1 cellular context compared by ENCODE assay signal in the genomic region with DNA sequence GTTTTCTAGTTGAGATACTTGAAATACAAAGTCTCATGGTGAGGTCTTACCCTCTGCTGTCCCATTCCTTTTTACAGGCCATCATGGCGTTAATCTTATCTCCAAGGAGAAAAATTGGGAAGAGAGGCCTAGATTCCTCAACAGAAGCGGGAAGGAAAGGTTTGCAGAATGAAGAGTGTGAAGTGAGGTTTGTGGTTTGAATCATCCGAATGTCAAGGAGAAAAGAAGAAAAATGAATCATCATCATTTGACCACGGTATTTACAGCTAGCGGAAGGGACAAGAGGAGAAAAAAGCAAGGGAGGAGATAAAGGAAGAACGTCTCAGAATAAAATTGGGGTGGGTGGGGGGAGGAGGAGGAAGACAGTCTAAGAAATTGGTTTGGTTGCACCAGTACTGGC.
TF ChIP-seq lines count a peak whose summit lies in the region.

No MANE protein-coding gene starts in this region.

TF ChIP-seq in HepG2, 621 proteins besides CTCF, POLR2A, EP300 and RAD21:
- TF ChIP-seq, protein P1, sequence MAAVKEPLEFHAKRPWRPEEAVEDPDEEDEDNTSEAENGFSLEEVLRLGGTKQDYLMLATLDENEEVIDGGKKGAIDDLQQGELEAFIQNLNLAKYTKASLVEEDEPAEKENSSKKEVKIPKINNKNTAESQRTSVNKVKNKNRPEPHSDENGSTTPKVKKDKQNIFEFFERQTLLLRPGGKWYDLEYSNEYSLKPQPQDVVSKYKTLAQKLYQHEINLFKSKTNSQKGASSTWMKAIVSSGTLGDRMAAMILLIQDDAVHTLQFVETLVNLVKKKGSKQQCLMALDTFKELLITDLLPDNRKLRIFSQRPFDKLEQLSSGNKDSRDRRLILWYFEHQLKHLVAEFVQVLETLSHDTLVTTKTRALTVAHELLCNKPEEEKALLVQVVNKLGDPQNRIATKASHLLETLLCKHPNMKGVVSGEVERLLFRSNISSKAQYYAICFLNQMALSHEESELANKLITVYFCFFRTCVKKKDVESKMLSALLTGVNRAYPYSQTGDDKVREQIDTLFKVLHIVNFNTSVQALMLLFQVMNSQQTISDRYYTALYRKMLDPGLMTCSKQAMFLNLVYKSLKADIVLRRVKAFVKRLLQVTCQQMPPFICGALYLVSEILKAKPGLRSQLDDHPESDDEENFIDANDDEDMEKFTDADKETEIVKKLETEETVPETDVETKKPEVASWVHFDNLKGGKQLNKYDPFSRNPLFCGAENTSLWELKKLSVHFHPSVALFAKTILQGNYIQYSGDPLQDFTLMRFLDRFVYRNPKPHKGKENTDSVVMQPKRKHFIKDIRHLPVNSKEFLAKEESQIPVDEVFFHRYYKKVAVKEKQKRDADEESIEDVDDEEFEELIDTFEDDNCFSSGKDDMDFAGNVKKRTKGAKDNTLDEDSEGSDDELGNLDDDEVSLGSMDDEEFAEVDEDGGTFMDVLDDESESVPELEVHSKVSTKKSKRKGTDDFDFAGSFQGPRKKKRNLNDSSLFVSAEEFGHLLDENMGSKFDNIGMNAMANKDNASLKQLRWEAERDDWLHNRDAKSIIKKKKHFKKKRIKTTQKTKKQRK (IDR thresholded peaks at IDR 0.05; ENCODE audit: low read length) = no peak
- TF ChIP-seq HOXA3 (CRISPR knock-in tag; IDR thresholded peaks at IDR 0.05) = no peak
- TF ChIP-seq, protein P2, sequence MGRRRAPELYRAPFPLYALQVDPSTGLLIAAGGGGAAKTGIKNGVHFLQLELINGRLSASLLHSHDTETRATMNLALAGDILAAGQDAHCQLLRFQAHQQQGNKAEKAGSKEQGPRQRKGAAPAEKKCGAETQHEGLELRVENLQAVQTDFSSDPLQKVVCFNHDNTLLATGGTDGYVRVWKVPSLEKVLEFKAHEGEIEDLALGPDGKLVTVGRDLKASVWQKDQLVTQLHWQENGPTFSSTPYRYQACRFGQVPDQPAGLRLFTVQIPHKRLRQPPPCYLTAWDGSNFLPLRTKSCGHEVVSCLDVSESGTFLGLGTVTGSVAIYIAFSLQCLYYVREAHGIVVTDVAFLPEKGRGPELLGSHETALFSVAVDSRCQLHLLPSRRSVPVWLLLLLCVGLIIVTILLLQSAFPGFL (CRISPR knock-in tag; IDR thresholded peaks at IDR 0.05) = no peak
- no peak for TF ChIP-seq SMARCE1 (IDR thresholded peaks at IDR 0.05; ENCODE audit: borderline replicate concordance)
- no peak for TF ChIP-seq RELA (CRISPR knock-in tag; IDR thresholded peaks at IDR 0.05)
- TF ChIP-seq, protein P3, sequence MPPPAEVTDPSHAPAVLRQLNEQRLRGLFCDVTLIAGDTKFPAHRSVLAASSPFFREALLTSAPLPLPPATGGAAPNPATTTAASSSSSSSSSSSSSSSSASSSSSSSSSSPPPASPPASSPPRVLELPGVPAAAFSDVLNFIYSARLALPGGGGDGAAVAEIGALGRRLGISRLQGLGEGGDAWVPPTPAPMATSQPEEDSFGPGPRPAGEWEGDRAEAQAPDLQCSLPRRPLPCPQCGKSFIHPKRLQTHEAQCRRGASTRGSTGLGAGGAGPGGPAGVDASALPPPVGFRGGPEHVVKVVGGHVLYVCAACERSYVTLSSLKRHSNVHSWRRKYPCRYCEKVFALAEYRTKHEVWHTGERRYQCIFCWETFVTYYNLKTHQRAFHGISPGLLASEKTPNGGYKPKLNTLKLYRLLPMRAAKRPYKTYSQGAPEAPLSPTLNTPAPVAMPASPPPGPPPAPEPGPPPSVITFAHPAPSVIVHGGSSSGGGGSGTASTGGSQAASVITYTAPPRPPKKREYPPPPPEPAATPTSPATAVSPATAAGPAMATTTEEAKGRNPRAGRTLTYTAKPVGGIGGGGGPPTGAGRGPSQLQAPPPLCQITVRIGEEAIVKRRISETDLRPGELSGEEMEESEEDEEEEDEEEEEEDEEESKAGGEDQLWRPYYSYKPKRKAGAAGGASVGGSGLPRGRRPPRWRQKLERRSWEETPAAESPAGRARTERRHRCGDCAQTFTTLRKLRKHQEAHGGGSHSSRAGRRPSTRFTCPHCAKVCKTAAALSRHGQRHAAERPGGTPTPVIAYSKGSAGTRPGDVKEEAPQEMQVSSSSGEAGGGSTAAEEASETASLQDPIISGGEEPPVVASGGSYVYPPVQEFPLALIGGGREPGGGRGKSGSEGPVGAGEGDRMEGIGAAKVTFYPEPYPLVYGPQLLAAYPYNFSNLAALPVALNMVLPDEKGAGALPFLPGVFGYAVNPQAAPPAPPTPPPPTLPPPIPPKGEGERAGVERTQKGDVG (CRISPR knock-in tag; IDR thresholded peaks at IDR 0.05; ENCODE audit: borderline replicate concordance) = no peak
- TF ChIP-seq PCBP2 (optimal IDR thresholded peaks at IDR 0.05; ENCODE audit: low read depth, low read length, poor library complexity, severe bottlenecking) = no peak
- TF ChIP-seq, protein P4, sequence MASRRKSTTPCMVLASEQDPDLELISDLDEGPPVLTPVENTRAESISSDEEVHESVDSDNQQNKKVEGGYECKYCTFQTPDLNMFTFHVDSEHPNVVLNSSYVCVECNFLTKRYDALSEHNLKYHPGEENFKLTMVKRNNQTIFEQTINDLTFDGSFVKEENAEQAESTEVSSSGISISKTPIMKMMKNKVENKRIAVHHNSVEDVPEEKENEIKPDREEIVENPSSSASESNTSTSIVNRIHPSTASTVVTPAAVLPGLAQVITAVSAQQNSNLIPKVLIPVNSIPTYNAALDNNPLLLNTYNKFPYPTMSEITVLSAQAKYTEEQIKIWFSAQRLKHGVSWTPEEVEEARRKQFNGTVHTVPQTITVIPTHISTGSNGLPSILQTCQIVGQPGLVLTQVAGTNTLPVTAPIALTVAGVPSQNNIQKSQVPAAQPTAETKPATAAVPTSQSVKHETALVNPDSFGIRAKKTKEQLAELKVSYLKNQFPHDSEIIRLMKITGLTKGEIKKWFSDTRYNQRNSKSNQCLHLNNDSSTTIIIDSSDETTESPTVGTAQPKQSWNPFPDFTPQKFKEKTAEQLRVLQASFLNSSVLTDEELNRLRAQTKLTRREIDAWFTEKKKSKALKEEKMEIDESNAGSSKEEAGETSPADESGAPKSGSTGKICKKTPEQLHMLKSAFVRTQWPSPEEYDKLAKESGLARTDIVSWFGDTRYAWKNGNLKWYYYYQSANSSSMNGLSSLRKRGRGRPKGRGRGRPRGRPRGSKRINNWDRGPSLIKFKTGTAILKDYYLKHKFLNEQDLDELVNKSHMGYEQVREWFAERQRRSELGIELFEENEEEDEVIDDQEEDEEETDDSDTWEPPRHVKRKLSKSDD (CRISPR knock-in tag; IDR thresholded peaks at IDR 0.05; ENCODE audit: low read depth) = no peak
- TF ChIP-seq, protein P5, sequence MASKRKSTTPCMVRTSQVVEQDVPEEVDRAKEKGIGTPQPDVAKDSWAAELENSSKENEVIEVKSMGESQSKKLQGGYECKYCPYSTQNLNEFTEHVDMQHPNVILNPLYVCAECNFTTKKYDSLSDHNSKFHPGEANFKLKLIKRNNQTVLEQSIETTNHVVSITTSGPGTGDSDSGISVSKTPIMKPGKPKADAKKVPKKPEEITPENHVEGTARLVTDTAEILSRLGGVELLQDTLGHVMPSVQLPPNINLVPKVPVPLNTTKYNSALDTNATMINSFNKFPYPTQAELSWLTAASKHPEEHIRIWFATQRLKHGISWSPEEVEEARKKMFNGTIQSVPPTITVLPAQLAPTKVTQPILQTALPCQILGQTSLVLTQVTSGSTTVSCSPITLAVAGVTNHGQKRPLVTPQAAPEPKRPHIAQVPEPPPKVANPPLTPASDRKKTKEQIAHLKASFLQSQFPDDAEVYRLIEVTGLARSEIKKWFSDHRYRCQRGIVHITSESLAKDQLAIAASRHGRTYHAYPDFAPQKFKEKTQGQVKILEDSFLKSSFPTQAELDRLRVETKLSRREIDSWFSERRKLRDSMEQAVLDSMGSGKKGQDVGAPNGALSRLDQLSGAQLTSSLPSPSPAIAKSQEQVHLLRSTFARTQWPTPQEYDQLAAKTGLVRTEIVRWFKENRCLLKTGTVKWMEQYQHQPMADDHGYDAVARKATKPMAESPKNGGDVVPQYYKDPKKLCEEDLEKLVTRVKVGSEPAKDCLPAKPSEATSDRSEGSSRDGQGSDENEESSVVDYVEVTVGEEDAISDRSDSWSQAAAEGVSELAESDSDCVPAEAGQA (IDR thresholded peaks at IDR 0.05; ENCODE audit: low read depth) = no peak
- TF ChIP-seq, protein P5 (CRISPR knock-in tag; IDR thresholded peaks at IDR 0.05; ENCODE audit: borderline replicate concordance) = no peak
- TF ChIP-seq EED (CRISPR knock-in tag; IDR thresholded peaks at IDR 0.05) = no peak
- TF ChIP-seq ZNF569 (CRISPR knock-in tag; IDR thresholded peaks at IDR 0.05; ENCODE audit: borderline replicate concordance) = no peak
